13 cellular contexts compared by ENCODE assay signal in the genomic region with DNA sequence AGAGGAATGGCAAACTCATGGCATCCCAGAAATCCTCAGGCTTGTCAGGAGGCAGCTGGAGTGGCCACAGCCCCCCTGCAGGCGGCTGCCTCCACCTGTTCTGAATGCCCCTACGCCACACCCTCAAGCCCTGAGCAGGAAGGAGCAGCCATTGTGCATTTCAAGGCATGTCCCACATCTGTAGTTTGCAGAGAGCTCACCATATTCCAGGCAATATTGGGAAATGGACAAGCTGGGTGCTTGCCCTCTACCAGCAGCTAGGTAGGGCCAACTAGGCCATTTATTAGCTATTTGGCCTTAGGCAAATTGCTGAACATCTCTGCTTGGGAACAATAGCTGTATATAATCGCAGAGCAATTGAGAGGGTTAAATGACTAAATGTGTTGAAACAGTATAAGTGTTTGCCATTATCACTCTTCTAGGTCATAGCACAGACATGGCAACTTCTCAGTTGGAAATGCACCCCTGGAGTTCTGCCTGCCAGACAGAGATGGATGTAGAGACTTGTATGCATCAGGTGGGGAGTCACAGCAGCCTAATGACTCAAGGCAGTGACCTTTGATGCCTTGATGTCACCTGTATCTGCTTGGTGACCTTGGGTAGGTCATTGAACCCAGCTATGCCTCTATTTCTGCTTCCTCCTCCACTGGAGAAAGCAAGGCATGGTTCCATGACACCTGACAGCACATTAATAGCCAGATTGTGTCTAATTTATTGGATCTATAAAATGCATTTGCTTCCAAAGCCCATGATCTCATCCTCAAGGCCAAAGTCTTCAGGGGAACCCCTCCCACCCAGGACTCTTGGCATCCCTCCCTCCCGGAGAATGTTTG. TPM values are rescaled to one million over a fixed set of nuclear protein-coding genes. Genes with fewer than 3 reads are reported as not detected.
DNase-seq lines count a peak whose midpoint lies in the region; ATAC-seq and TF ChIP-seq lines count a peak whose summit lies in the region.
"Had no signal": no experiment of that assay in that cellular context is flagged by ENCODE, and none has a peak within 500 bp of the region (broad histone marks: within the 10 kb centered on the region; RNA-seq: fewer than 3 reads in every experiment).

No MANE protein-coding gene starts in this region.

- no peak for TF ChIP-seq CTCF in 22Rv1 (IDR thresholded peaks at IDR 0.05)
- TF ChIP-seq CTCF in HEK293 (tag by site-specific recombination; IDR thresholded peaks at IDR 0.05): no peak
- no peak for TF ChIP-seq CTCF in body of pancreas (IDR thresholded peaks at IDR 0.05)

- no peaks in the 10 kb centered on the region for H3K36me3 ChIP-seq in HEK293 (ENCODE audit: control insufficient read depth in 2 of 2, insufficient read depth in 1 of 2, low read length in 2 of 2)
- H3K36me3 ChIP-seq in mucosa of rectum (ENCODE audit: control insufficient read depth in 2 of 2, insufficient read depth in 2 of 2, low read length in 2 of 2): no peaks in the 10 kb centered on the region
- H3K36me3 ChIP-seq in body of pancreas (replicated peaks in 1 of 2; ENCODE audit: insufficient read depth in 1 of 2, low read depth in 2 of 2): no peaks in the 10 kb centered on the region
- H3K36me3 ChIP-seq: SJSA1 had no signal

- CTCF ChIA-PET in HEK293 (lab: Yijun Ruan, JAX): no interaction called here

- intact Hi-C loops in body of pancreas (cut with DNase I): no loop called here

- no peaks in the 10 kb centered on the region for H3K9me3 ChIP-seq in HEK293 (ENCODE audit: control insufficient read depth, insufficient read depth, low read depth, low read length)
- H3K9me3 ChIP-seq in mucosa of rectum (ENCODE audit: control insufficient read depth in 2 of 2, low read length in 2 of 2): no peaks in the 10 kb centered on the region
- H3K9me3 ChIP-seq in body of pancreas: no peaks in the 10 kb centered on the region
- H3K9me3 ChIP-seq: SJSA1 had no signal

- POLR2A ChIA-PET in HEK293 (lab: Yijun Ruan, JAX): no interaction called here

- no peak overlapping the region for H3K9ac ChIP-seq in mucosa of rectum (ENCODE audit: low read depth in 1 of 2, low read length in 2 of 2)

- H3K4me3 ChIP-seq in HEK293 (ENCODE audit: low read depth, low read length) (no peak overlapping the region), mucosa of rectum (ENCODE audit: low read length in 2 of 2) (no peak overlapping the region), body of pancreas (no peak overlapping the region)
- H3K4me3 ChIP-seq: SJSA1 had no signal

- WGBS in body of pancreas, 2 donors: 79 to 91% methylated on average over 4 of the region's 4 CpGs

- no peaks in the 10 kb centered on the region for H3K4me1 ChIP-seq in HEK293 (ENCODE audit: control insufficient read depth, insufficient read depth, low read length)
- no peaks in the 10 kb centered on the region for H3K4me1 ChIP-seq in mucosa of rectum (ENCODE audit: control insufficient read depth in 2 of 2, insufficient read depth in 2 of 2, low read length in 2 of 2)
- no peaks in the 10 kb centered on the region for H3K4me1 ChIP-seq in body of pancreas

- TF ChIP-seq POLR2A in body of pancreas (IDR thresholded peaks at IDR 0.05): no peak

- H3K27ac ChIP-seq in 22Rv1 (peak overlapping the region; percentile 45), HEK293 (ENCODE audit: extremely low read depth, low read depth, low read length) (no peak overlapping the region), mucosa of rectum (ENCODE audit: low read depth in 2 of 2, low read length in 2 of 2) (peak overlapping the region; percentile 40 to 62), body of pancreas (no peak overlapping the region)
- H3K27ac ChIP-seq: SJSA1 had no signal

- ATAC-seq in GM19452 (IDR thresholded peaks at IDR 0.05; ENCODE audit: unreplicated experiment) (no peak), body of pancreas (no peak)

- DNase-seq in NCI-H748 treated with DMSO at 0.1 percent for 48 hours (lab: John Stamatoyannopoulos, UW): peak; percentile 1
- DNase-seq in body of pancreas: no peak
- no peak for DNase-seq in NCI-H1694 treated with DMSO at 0.1 percent for 48 hours (lab: John Stamatoyannopoulos, UW)
- DNase-seq: CD4-positive, alpha-beta memory T cell; GF-D8; NCI-H1436; NCI-H446 treated with DMSO at 0.1 percent for 48 hours; RPMI8226 had no signal

- H3K27me3 ChIP-seq in mucosa of rectum (ENCODE audit: control insufficient read depth in 2 of 2, insufficient read depth in 2 of 2, low read length in 2 of 2) (no peaks in the 10 kb centered on the region), body of pancreas (no peaks in the 10 kb centered on the region)
- H3K27me3 ChIP-seq: SJSA1 had no signal

TF ChIP-seq in HEK293, 187 proteins besides CTCF, POLR2A, EP300 and RAD21:
- TF ChIP-seq ZIC2 (tag by site-specific recombination; IDR thresholded peaks at IDR 0.05) (peak; percentile 38; the same call in 1 of the 2 replicates), ZNF121 (tag by site-specific recombination; IDR thresholded peaks at IDR 0.05) (no peak), ZNF350 (tag by site-specific recombination; IDR thresholded peaks at IDR 0.05) (no peak)

RNA-seq across cellular contexts. Expression of a gene that starts 52.8 kb away (rescaled TPM):
- 1 to 10 TPM in 1 of 2 donors, under 1 TPM in 1; 0.99 to 3.9 TPM for total RNA-seq in body of pancreas

Comparison
In these comparisons a context has a peak if more than half of its experiments do, and no peak if none do; other contexts are left out.
1. H3K27ac ChIP-seq: peak in 22Rv1 (single experiment) and mucosa of rectum (2 of 2); none in HEK293 (single experiment) and body of pancreas (0 of 4).